ENCODE assay signal across 1 cellular context in genomic region chr7:20330176-20330796, GRCh38.
TF ChIP-seq lines count a peak whose summit lies in the region.

No MANE protein-coding gene starts in this region.

TF ChIP-seq in HEK293, 187 proteins besides CTCF, POLR2A, EP300 and RAD21 (continued from another document):
- TF ChIP-seq ZNF664 (tag by site-specific recombination; IDR thresholded peaks at IDR 0.05), result no peak
- TF ChIP-seq ZNF501 (tag by site-specific recombination; IDR thresholded peaks at IDR 0.05), result peak; percentile 16; the same call in 1 of the 2 replicates
- TF ChIP-seq ZNF488 (tag by site-specific recombination; IDR thresholded peaks at IDR 0.05), result no peak
TF ChIP-seq in HEK293: peak in this region for 29.
